In the genomic region with DNA sequence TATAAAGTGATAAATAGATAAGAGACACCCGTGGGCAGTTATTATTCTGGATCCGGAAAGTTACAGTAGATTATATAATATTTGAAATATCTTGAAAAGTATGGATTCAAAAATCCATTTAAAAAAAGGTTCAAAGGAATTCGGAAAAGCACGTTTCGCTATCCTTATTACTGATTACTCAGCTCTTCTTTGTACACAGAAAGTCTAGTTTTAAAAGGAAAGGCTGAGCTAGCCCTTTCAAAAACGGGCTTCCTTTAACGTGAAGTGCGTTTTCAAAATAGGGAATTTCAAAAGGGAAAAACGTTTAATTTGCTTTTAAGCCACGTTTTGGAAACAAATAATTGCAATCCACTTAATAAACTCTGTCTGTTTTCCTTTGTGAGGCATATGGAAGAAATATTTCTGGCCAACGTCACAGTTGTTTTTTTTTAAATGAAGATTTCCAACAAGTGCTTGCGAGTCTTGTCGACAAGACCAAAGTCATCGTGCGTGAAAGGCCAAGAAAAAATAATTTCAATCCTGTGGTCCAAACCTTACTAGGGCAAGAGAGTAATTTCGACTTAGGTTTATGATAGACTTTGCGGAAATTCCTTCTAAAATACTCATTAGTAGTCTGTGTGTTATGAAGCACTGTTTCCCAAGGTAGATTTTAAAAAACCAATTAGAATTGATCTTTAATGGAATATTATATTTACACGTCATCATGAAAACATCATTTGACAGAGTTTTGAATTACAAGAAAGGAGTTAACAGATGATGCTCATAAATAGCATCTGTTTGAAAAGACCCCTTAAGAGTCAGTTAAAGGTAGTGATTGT, we compare ENCODE assay signal across 8 cellular contexts. TPM values are rescaled to one million over a fixed set of nuclear protein-coding genes. Genes with fewer than 3 reads are reported as not detected.
DNase-seq lines count a peak whose midpoint lies in the region; ATAC-seq, FAIRE-seq and TF ChIP-seq lines count a peak whose summit lies in the region.

No MANE protein-coding gene starts in this region.

- DNase-seq in activated T-cell treated with anti-CD3 and anti-CD28 coated beads, Interleukin-2, amount 50 U/mL, for 24 hours, result no peak
- no peak for DNase-seq in activated T-cell treated with anti-CD3 and anti-CD28 coated beads, Interleukin-2, amount 50 U/mL, for 1 hour
- DNase-seq in RWPE1 (ENCODE audit: low spot score) (no peak), endothelial cell of umbilical vein (ENCODE audit: low read depth, low spot score) (peak; percentile 73), neural progenitor cell (ENCODE audit: low spot score) (no peak), HK-2 (ENCODE audit: unreplicated experiment) (no peak)

- H3K27me3 ChIP-seq in endothelial cell of umbilical vein (ENCODE audit: control insufficient read depth in 2 of 2, insufficient read depth in 2 of 2, low read length in 2 of 2), result no peaks in the 10 kb centered on the region
- H3K27me3 ChIP-seq in neural progenitor cell, result no peaks in the 10 kb centered on the region

- no peaks in the 10 kb centered on the region for H3K9me3 ChIP-seq in endothelial cell of umbilical vein (replicated peaks; ENCODE audit: control insufficient read depth, insufficient read depth, low read length)
- H3K9me3 ChIP-seq in neural progenitor cell (ENCODE audit: low read depth), result no peaks in the 10 kb centered on the region

- H3K9ac ChIP-seq in endothelial cell of umbilical vein (replicated peaks; ENCODE audit: extremely low read depth, insufficient read depth, low read length) (peak overlapping the region; percentile 99), neural progenitor cell (peak overlapping the region; percentile 95)

- peak overlapping the region; percentile 70 for H3K4me3 Mint-ChIP-seq in activated T-cell treated with anti-CD3 and anti-CD28 coated beads, Interleukin-2, amount 50 U/mL, for 24 hours
- H3K4me3 Mint-ChIP-seq in neural progenitor cell, result peak overlapping the region; percentile 97

- no peaks in the 10 kb centered on the region for H3K9me3 Mint-ChIP-seq in activated T-cell treated with anti-CD3 and anti-CD28 coated beads, Interleukin-2, amount 50 U/mL, for 24 hours
- no peaks in the 10 kb centered on the region for H3K9me3 Mint-ChIP-seq in neural progenitor cell

- peaks cover 44% of the 10 kb centered on the region for H3K4me1 Mint-ChIP-seq in activated T-cell treated with anti-CD3 and anti-CD28 coated beads, Interleukin-2, amount 50 U/mL, for 24 hours (ENCODE audit: low read depth)
- peaks cover 33% of the 10 kb centered on the region for H3K4me1 Mint-ChIP-seq in neural progenitor cell

- CTCF ChIA-PET in RWPE1 (lab: Yijun Ruan, JAX), result interaction anchor here (0.6 to 1.0 kb wide), 3 partner anchors 32 to 443 kb away, joined by 3 read pairs; no protein-coding TSS in a partner anchor
- CTCF ChIA-PET in endothelial cell of umbilical vein (lab: Charles Lee), result interaction anchor here (1.0 to 3.1 kb wide), 6 partner anchors 9 to 448 kb away, joined by 3 to 38 read pairs (median 8); no protein-coding TSS in a partner anchor

- H2AFZ ChIP-seq in endothelial cell of umbilical vein (ENCODE audit: low read depth, low read length) (peak overlapping the region; percentile 53), neural progenitor cell (replicated peaks) (no peak overlapping the region)

- peaks cover 26% of the 10 kb centered on the region for H3K27me3 Mint-ChIP-seq in activated T-cell treated with anti-CD3 and anti-CD28 coated beads, Interleukin-2, amount 50 U/mL, for 24 hours
- H3K27me3 Mint-ChIP-seq in neural progenitor cell (ENCODE audit: insufficient read depth, low read depth), result peaks cover 3% of the 10 kb centered on the region

- no peak for TF ChIP-seq POLR2A in endothelial cell of umbilical vein (IDR thresholded peaks at IDR 0.05; ENCODE audit: low read depth, low read length)

- peaks cover 33% of the 10 kb centered on the region for H3K4me1 ChIP-seq in endothelial cell of umbilical vein (ENCODE audit: control insufficient read depth, extremely low read depth, insufficient read depth, low read length)
- peaks cover 53% of the 10 kb centered on the region for H3K4me1 ChIP-seq in neural progenitor cell

- no peaks in the 10 kb centered on the region for H3K36me3 Mint-ChIP-seq in activated T-cell treated with anti-CD3 and anti-CD28 coated beads, Interleukin-2, amount 50 U/mL, for 24 hours (ENCODE audit: low read depth)
- H3K36me3 Mint-ChIP-seq in neural progenitor cell, result peaks cover 5% of the 10 kb centered on the region

- no TSS peak for BruUV-seq in endothelial cell of umbilical vein (replicated peaks; lab: Mats Ljungman, UMichigan)

- H3K27ac ChIP-seq in RWPE1 (peak overlapping the region; percentile 99), endothelial cell of umbilical vein (ENCODE audit: insufficient read depth, low read depth, low read length) (peak overlapping the region; percentile 97), neural progenitor cell (peak overlapping the region; percentile 99)

- no peaks in the 10 kb centered on the region for H4K20me1 ChIP-seq in endothelial cell of umbilical vein (replicated peaks; ENCODE audit: control insufficient read depth, extremely low read depth, insufficient read depth, low read length)
- peaks cover 4% of the 10 kb centered on the region for H4K20me1 ChIP-seq in neural progenitor cell (ENCODE audit: low read depth)

- H3K27ac Mint-ChIP-seq in activated T-cell treated with anti-CD3 and anti-CD28 coated beads, Interleukin-2, amount 50 U/mL, for 24 hours, result peak overlapping the region; percentile 38
- H3K27ac Mint-ChIP-seq in neural progenitor cell, result peak overlapping the region; percentile 99

- POLR2A ChIA-PET in RWPE1 (lab: Yijun Ruan, JAX; ENCODE audit: low non-redundant PET) (interaction anchor here (0.7 kb wide), 1 partner anchor 32 kb away, joined by 4 read pairs; no protein-coding TSS in a partner anchor), endothelial cell of umbilical vein (lab: Charles Lee) (interaction anchor here (1.0 kb wide), 1 partner anchor 9 kb away, joined by 3 read pairs; no protein-coding TSS in a partner anchor)

- H3K36me3 ChIP-seq in endothelial cell of umbilical vein (ENCODE audit: control insufficient read depth in 2 of 2, extremely low read depth in 1 of 2, insufficient read depth in 2 of 2, low read length in 2 of 2), result no peaks in the 10 kb centered on the region
- H3K36me3 ChIP-seq in neural progenitor cell, result no peaks in the 10 kb centered on the region

- no peak for ATAC-seq in GM21737 (IDR thresholded peaks at IDR 0.05; ENCODE audit: unreplicated experiment)
- ATAC-seq in activated CD4-positive, CD25-positive, alpha-beta regulatory T cell treated with anti-CD3 and anti-CD28 coated beads, Interleukin-2, amount 50 U/mL, for 24 hours, result no peak

- H3K79me2 ChIP-seq in endothelial cell of umbilical vein (ENCODE audit: control insufficient read depth, insufficient read depth, low read length), result no peaks in the 10 kb centered on the region
- H3K79me2 ChIP-seq in neural progenitor cell (ENCODE audit: low read depth), result peaks cover 97% of the 10 kb centered on the region

- TF ChIP-seq CTCF in RWPE1 (conservative IDR thresholded peaks at IDR 0.05; ENCODE audit: low read depth), result no peak
- no peak for TF ChIP-seq CTCF in endothelial cell of umbilical vein (IDR thresholded peaks at IDR 0.05; ENCODE audit: extremely low read depth in 1 of 2, insufficient read depth in 1 of 2, low read depth in 1 of 2, low read length in 2 of 2)
- no peak for TF ChIP-seq CTCF in neural progenitor cell (IDR thresholded peaks at IDR 0.05)

- H3K4me2 ChIP-seq in endothelial cell of umbilical vein (ENCODE audit: insufficient read depth, low read length) (peak overlapping the region; percentile 100), neural progenitor cell (peak overlapping the region; percentile 83)

- H3F3A ChIP-seq in neural progenitor cell (ENCODE audit: low read depth), result peaks cover 100% of the 10 kb centered on the region

- FAIRE-seq in endothelial cell of umbilical vein (lab: Jason Lieb, UNC), result no peak

- dilution Hi-C loops in endothelial cell of umbilical vein (cut with MboI; ENCODE audit: extremely low pct_ligation_motif_present, low sequenced_read_pairs), result no loop called here

- intact Hi-C loops in endothelial cell of umbilical vein (cut with micrococcal nuclease), result loop anchor here (1.0 to 10.0 kb wide), 8 partner anchors 11 to 797 kb away; a partner anchor contains a TSS

- H3K9me1 ChIP-seq in endothelial cell of umbilical vein (replicated peaks; ENCODE audit: control insufficient read depth, extremely low read depth, insufficient read depth, low read length), result no peaks in the 10 kb centered on the region

- H3K4me3 ChIP-seq in endothelial cell of umbilical vein (replicated peaks in 1 of 3; ENCODE audit: insufficient read depth in 1 of 3, low read depth in 1 of 3, low read length in 3 of 3) (peak overlapping the region; percentile 48 to 78 (median 73)), neural progenitor cell (peak overlapping the region; percentile 97)

TF ChIP-seq in endothelial cell of umbilical vein, 7 proteins besides CTCF, POLR2A, EP300 and RAD21 (continues in another document):
- TF ChIP-seq POLR2AphosphoS5 (IDR thresholded peaks at IDR 0.05; ENCODE audit: insufficient read depth, low read depth, low read length), result no peak
- TF ChIP-seq GATA2 (IDR thresholded peaks at IDR 0.05; ENCODE audit: insufficient read depth, insufficient read length, low read depth, low read length), result no peak
- TF ChIP-seq FOS (IDR thresholded peaks at IDR 0.05; ENCODE audit: borderline replicate concordance, insufficient read depth, low read length), result no peak
- TF ChIP-seq JUN (IDR thresholded peaks at IDR 0.05; ENCODE audit: borderline replicate concordance, insufficient read depth, insufficient read length, low read depth), result no peak

RNA-seq across cellular contexts. Expression of a gene that starts 2.4 kb away (rescaled TPM):
- total RNA-seq in endothelial cell of umbilical vein, result 0.71 and 0.83 TPM in 2 replicates
- polyA plus RNA-seq in endothelial cell of umbilical vein, result 0.11 and 0.21 TPM in 2 replicates
- 0.18 and 0.23 TPM in 2 replicates for polyA plus RNA-seq in endothelial cell of umbilical vein (2011; cell fraction: cytosol; rRNA removed)
- polyA plus RNA-seq in endothelial cell of umbilical vein (2011; cell fraction: nucleus; rRNA removed), result 0.35 and 1.5 TPM in 2 replicates
- polyA plus RNA-seq in endothelial cell of umbilical vein (2012), result 0.27 and 0.33 TPM in 2 replicates
- polyA minus RNA-seq in endothelial cell of umbilical vein, result 0.36 and 0.73 TPM in 2 replicates
- 0.41 TPM for polyA minus RNA-seq in endothelial cell of umbilical vein (2011; cell fraction: cytosol; rRNA and poly(A)+ RNA removed)
- polyA minus RNA-seq in endothelial cell of umbilical vein (2011; cell fraction: nucleus; rRNA and poly(A)+ RNA removed), result 0.24 and 0.53 TPM in 2 replicates
- total RNA-seq in neural progenitor cell (ENCODE audit: low replicate concordance), result 123 and 127 TPM in 2 replicates

RNA-seq across cellular contexts. Expression of a gene that starts 6.2 kb away (rescaled TPM):
- total RNA-seq in endothelial cell of umbilical vein (54.0 and 54.6 TPM in 2 replicates), neural progenitor cell (ENCODE audit: low replicate concordance) (55.7 and 61.3 TPM in 2 replicates)
- 30.6 and 35.4 TPM in 2 replicates for polyA plus RNA-seq in endothelial cell of umbilical vein
- polyA plus RNA-seq in endothelial cell of umbilical vein (2011; cell fraction: cytosol; rRNA removed), result 25.9 and 26.4 TPM in 2 replicates
- 78.7 and 85.6 TPM in 2 replicates for polyA plus RNA-seq in endothelial cell of umbilical vein (2011; cell fraction: nucleus; rRNA removed)
- polyA plus RNA-seq in endothelial cell of umbilical vein (2012), result 23.7 and 30.4 TPM in 2 replicates
- 133 and 157 TPM in 2 replicates for polyA minus RNA-seq in endothelial cell of umbilical vein
- polyA minus RNA-seq in endothelial cell of umbilical vein (2011; cell fraction: cytosol; rRNA and poly(A)+ RNA removed), result 9.7 TPM
- polyA minus RNA-seq in endothelial cell of umbilical vein (2011; cell fraction: nucleus; rRNA and poly(A)+ RNA removed), result 123 and 131 TPM in 2 replicates

Comparison
In these comparisons a context has a peak if more than half of its experiments do, and no peak if none do; other contexts are left out.
1. RNA of a gene that starts 2.4 kb away (total RNA-seq): 123 to 127 TPM in neural progenitor cell; 0.71 to 0.83 TPM in endothelial cell of umbilical vein; every median in the first group is over 10 times any median in the second.
2. Peak in every context shown above with its lines, with median percentiles within 50 percentile points of each other: H3K27ac ChIP-seq.